ENCODE assay signal across 16 cellular contexts in genomic region chr5:109653840-109654239, GRCh38. TPM values are rescaled to one million over a fixed set of nuclear protein-coding genes. Genes with fewer than 3 reads are reported as not detected.
DNase-seq lines count a peak whose midpoint lies in the region; ATAC-seq and TF ChIP-seq lines count a peak whose summit lies in the region.
"Had no signal": no experiment of that assay in that cellular context is flagged by ENCODE, and none has a peak within 500 bp of the region (broad histone marks: within the 10 kb centered on the region; RNA-seq: fewer than 3 reads in every experiment).

No MANE protein-coding gene starts in this region.

- H3K4me2 ChIP-seq in mammary epithelial cell (ENCODE audit: insufficient read depth, low read depth, low read length) (no peak overlapping the region), trophoblast cell (ENCODE audit: low read length) (no peak overlapping the region)

- TF ChIP-seq CTCF in mammary epithelial cell (conservative IDR thresholded peaks at IDR 0.05 in 1 of 2, IDR thresholded peaks at IDR 0.05 in 1 of 2; ENCODE audit: extremely low read depth in 1 of 2, insufficient read depth in 1 of 2, low read depth in 1 of 2, low read length in 2 of 2) (no peak), breast epithelium (IDR thresholded peaks at IDR 0.05) (no peak), VCaP (conservative IDR thresholded peaks at IDR 0.05) (no peak), right lobe of liver (IDR thresholded peaks at IDR 0.05) (no peak)

- H2BK12ac ChIP-seq in trophoblast cell (ENCODE audit: low read length), result no peak overlapping the region

- H3K14ac ChIP-seq in trophoblast cell (ENCODE audit: low read length), result no peak overlapping the region

- intact Hi-C loops in mammary epithelial cell (cut with micrococcal nuclease) (no loop called here), breast epithelium (cut with DNase I; ENCODE audit: low total_unique reads) (no loop called here), right lobe of liver (cut with DNase I) (no loop called here)

- H3K4me3 ChIP-seq in mammary epithelial cell (replicated peaks in 1 of 3; ENCODE audit: insufficient read depth in 1 of 3, low read depth in 2 of 3, low read length in 3 of 3) (no peak overlapping the region), breast epithelium (no peak overlapping the region), right lobe of liver (no peak overlapping the region), trophoblast cell (ENCODE audit: low read depth, low read length) (no peak overlapping the region)
- H3K4me3 ChIP-seq: GM12878 had no signal

- H3K18ac ChIP-seq in trophoblast cell (ENCODE audit: low read length), result no peak overlapping the region

- in situ Hi-C loops in mammary epithelial cell (cut with MboI; ENCODE audit: low sequenced_read_pairs in 2 of 2), result no loop called here

- no peaks in the 10 kb centered on the region for H3K79me2 ChIP-seq in mammary epithelial cell (ENCODE audit: insufficient read depth, low read length)
- no peaks in the 10 kb centered on the region for H3K79me2 ChIP-seq in trophoblast cell (ENCODE audit: control insufficient read depth, insufficient read depth, low read length, poor library complexity)

- H3K79me1 ChIP-seq in trophoblast cell (ENCODE audit: low read length), result no peaks in the 10 kb centered on the region

- H3K27ac ChIP-seq in mammary epithelial cell (ENCODE audit: insufficient read depth, low read depth, low read length) (no peak overlapping the region), breast epithelium (no peak overlapping the region), VCaP (peak overlapping the region; percentile 65), right lobe of liver (no peak overlapping the region), trophoblast cell (ENCODE audit: low read depth, low read length) (no peak overlapping the region)

- BruUV-seq in mammary epithelial cell (replicated peaks; lab: Mats Ljungman, UMichigan), result no TSS peak

- H3K36me3 ChIP-seq in mammary epithelial cell (ENCODE audit: insufficient read depth, low read length) (no peaks in the 10 kb centered on the region), breast epithelium (no peaks in the 10 kb centered on the region), right lobe of liver (no peaks in the 10 kb centered on the region), trophoblast cell (ENCODE audit: control insufficient read depth in 1 of 2, insufficient read depth in 2 of 2, low read length in 2 of 2) (no peaks in the 10 kb centered on the region)

- H3K9me3 ChIP-seq in mammary epithelial cell (replicated peaks; ENCODE audit: insufficient read depth, low read length), result no peaks in the 10 kb centered on the region
- no peaks in the 10 kb centered on the region for H3K9me3 ChIP-seq in breast epithelium
- no peaks in the 10 kb centered on the region for H3K9me3 ChIP-seq in right lobe of liver
- H3K9me3 ChIP-seq in trophoblast cell (ENCODE audit: insufficient read depth, low read depth, low read length), result no peaks in the 10 kb centered on the region

- TF ChIP-seq POLR2A in breast epithelium (IDR thresholded peaks at IDR 0.05) (no peak), right lobe of liver (IDR thresholded peaks at IDR 0.05) (no peak)

- DNase-seq in mammary epithelial cell (no peak), breast epithelium (ENCODE audit: low spot score in 2 of 2) (no peak), right lobe of liver (no peak), NCI-H146 treated with DMSO at 0.1 percent for 48 hours (lab: John Stamatoyannopoulos, UW; ENCODE audit: unreplicated experiment) (no peak), trophoblast cell (no peak)
- DNase-seq: C1 segment of cervical spinal cord; CD4-positive, CD25-positive, alpha-beta regulatory T cell; CD8-positive, alpha-beta memory T cell; COR-L47; DMS 273 treated with DMSO at 0.1 percent for 48 hours; DMS53; DND-41; H9 had no signal

- CTCF ChIA-PET in mammary epithelial cell (lab: Charles Lee; ENCODE audit: low non-redundant PET), result no interaction called here

- no peak overlapping the region for H2BK120ac ChIP-seq in trophoblast cell (ENCODE audit: insufficient read depth, low read length, poor library complexity)

- no peak overlapping the region for H4K8ac ChIP-seq in trophoblast cell (ENCODE audit: low read depth, low read length)

- H4K91ac ChIP-seq in trophoblast cell (ENCODE audit: low read depth, low read length), result no peak overlapping the region

- dilution Hi-C loops in mammary epithelial cell (cut with HindIII; ENCODE audit: low sequenced_read_pairs), result no loop called here

- no peaks in the 10 kb centered on the region for H4K20me1 ChIP-seq in mammary epithelial cell (ENCODE audit: insufficient read depth, low read length)

- H2AK5ac ChIP-seq in trophoblast cell (ENCODE audit: low read length), result no peak overlapping the region

- H3K23ac ChIP-seq in trophoblast cell (ENCODE audit: low read length), result no peak overlapping the region

- WGBS in mammary epithelial cell (ENCODE audit: low coverage, missing lambda C conversion rate), result 94% methylated on average over 1 of the region's 1 CpG
- 100% methylated on average over 1 of the region's 1 CpG for WGBS in right lobe of liver (ENCODE audit: insufficient coverage, low coverage, low lambda C conversion rate, missing lambda C conversion rate)
- WGBS in trophoblast cell (ENCODE audit: extremely low coverage, insufficient coverage, insufficient read length), result no CpG with 5 or more reads among the region's 1 CpG

- H3K9ac ChIP-seq in mammary epithelial cell (ENCODE audit: insufficient read depth, low read length) (peak overlapping the region; percentile 26), trophoblast cell (ENCODE audit: low read length) (no peak overlapping the region)

- H2BK5ac ChIP-seq in trophoblast cell (ENCODE audit: low read depth, low read length, poor library complexity), result no peak overlapping the region

- H3K27me3 ChIP-seq in mammary epithelial cell (ENCODE audit: insufficient read depth, low read length) (no peaks in the 10 kb centered on the region), breast epithelium (no peaks in the 10 kb centered on the region), right lobe of liver (no peaks in the 10 kb centered on the region), trophoblast cell (ENCODE audit: insufficient read depth, low read length) (no peaks in the 10 kb centered on the region)

- H3K4ac ChIP-seq in trophoblast cell (ENCODE audit: low read depth, low read length), result no peak overlapping the region

- ATAC-seq in right lobe of liver, result peak in 3 of 4 donors; percentile 37 to 77 (median 74)
- ATAC-seq in GM21381 (IDR thresholded peaks at IDR 0.05; ENCODE audit: unreplicated experiment), result no peak
- ATAC-seq: GM12878 had no signal

- H2AFZ ChIP-seq in mammary epithelial cell (ENCODE audit: low read depth, low read length) (no peak overlapping the region), trophoblast cell (ENCODE audit: insufficient read depth, low read length, poor library complexity) (no peak overlapping the region)

- no peak overlapping the region for H4K12ac ChIP-seq in trophoblast cell (ENCODE audit: low read depth, low read length)

- H3K4me1 ChIP-seq in mammary epithelial cell (ENCODE audit: insufficient read depth, low read length), result peaks cover 34% of the 10 kb centered on the region
- no peaks in the 10 kb centered on the region for H3K4me1 ChIP-seq in breast epithelium
- H3K4me1 ChIP-seq in right lobe of liver, result peaks cover 0 to 10% (median 0%) of the 10 kb centered on the region in 4 donors
- H3K4me1 ChIP-seq in trophoblast cell (ENCODE audit: control insufficient read depth in 1 of 2, insufficient read depth in 2 of 2, low read length in 2 of 2), result no peaks in the 10 kb centered on the region

RNA-seq across cellular contexts. Expression of gene MAN2A1, which starts 35.9 kb away (rescaled TPM):
- total RNA-seq in mammary epithelial cell (10 to 100 TPM; 54.4 to 97.4 TPM), breast epithelium (10 to 100 TPM; 57.9 to 68.6 (median 63.3) TPM), right lobe of liver (10 to 100 TPM; 48.1 to 68.8 (median 61.9) TPM)
- 17.9 TPM for polyA plus RNA-seq in mammary epithelial cell
- polyA minus RNA-seq in mammary epithelial cell, result 33.9 TPM
- polyA plus RNA-seq in trophoblast cell (2013), result 61.9 and 66.5 TPM in 2 replicates
